8 cellular contexts compared by ENCODE assay signal in genomic region chr3:32438596-32439344, GRCh38. TPM values are rescaled to one million over a fixed set of nuclear protein-coding genes. Genes with fewer than 3 reads are reported as not detected.
DNase-seq lines count a peak whose midpoint lies in the region; ATAC-seq and TF ChIP-seq lines count a peak whose summit lies in the region.

No MANE protein-coding gene starts in this region.

- no peaks in the 10 kb centered on the region for H3K27me3 ChIP-seq in transverse colon

- H3K4me3 ChIP-seq in mucosa of descending colon, result no peak overlapping the region
- H3K4me3 ChIP-seq in transverse colon, result no peak overlapping the region

- no peak for TF ChIP-seq EP300 in transverse colon (IDR thresholded peaks at IDR 0.05; ENCODE audit: low read depth)

- no peak for DNase-seq in activated CD4-positive, CD25-positive, alpha-beta regulatory T cell (lab: John Stamatoyannopoulos, UW)
- DNase-seq in RPMI8226 (peak; percentile 76), mucosa of descending colon (no peak), mucosa of gallbladder (ENCODE audit: low spot score) (no peak), cerebellum (ENCODE audit: low spot score) (no peak), transverse colon (no peak)

- H3K27ac ChIP-seq in transverse colon, result no peak overlapping the region

- TF ChIP-seq POLR2A in transverse colon (IDR thresholded peaks at IDR 0.05), result no peak

- ATAC-seq in activated CD4-positive, CD25-positive, alpha-beta regulatory T cell treated with anti-CD3 and anti-CD28 coated beads, Interleukin-2, amount 50 U/mL, for 24 hours, result peak; percentile 94
- ATAC-seq in HG02588 (IDR thresholded peaks at IDR 0.05; ENCODE audit: unreplicated experiment) (peak; percentile 97), mucosa of descending colon (peak; percentile 76)

- H3K9me3 ChIP-seq in mucosa of descending colon (no peaks in the 10 kb centered on the region), transverse colon (no peaks in the 10 kb centered on the region)

- in situ Hi-C loops in transverse colon (cut with MboI; ENCODE audit: low pct_ligation_motif_present in 1 of 4, low pct_unique_long_range_greater_than_20kb in 1 of 4, low sequenced_read_pairs in 3 of 4), result no loop called here

- intact Hi-C loops in mucosa of descending colon (cut with DNase I, micrococcal nuclease) (no loop called here), transverse colon (cut with DNase I; ENCODE audit: low total_unique reads) (no loop called here)

- WGBS in transverse colon (ENCODE audit: low coverage in 1 of 2), 2 donors, result 63 to 77% methylated on average over 3 to 10 of the region's 10 CpGs

- H3K4me1 ChIP-seq in mucosa of descending colon (ENCODE audit: low read depth) (no peaks in the 10 kb centered on the region), transverse colon (peaks cover 0 to 6% (median 0%) of the 10 kb centered on the region in 4 donors)

- H3K36me3 ChIP-seq in mucosa of descending colon (ENCODE audit: low read depth) (no peaks in the 10 kb centered on the region), transverse colon (no peaks in the 10 kb centered on the region)

- TF ChIP-seq CTCF in mucosa of descending colon (IDR thresholded peaks at IDR 0.05) (no peak), transverse colon (IDR thresholded peaks at IDR 0.05) (no peak)

RNA-seq across cellular contexts. Expression of gene CMTM7, which starts 47.1 kb away (rescaled TPM):
- total RNA-seq in mucosa of descending colon (1 to 10 TPM; 3.6 to 5.1 (median 4.8) TPM), mucosa of gallbladder (19.3 TPM), cerebellum (7.9 TPM), transverse colon (10 to 100 TPM in 2 of 4 donors, 1 to 10 TPM in 2; 3.4 to 16.0 (median 7.1) TPM)
